Comparison of ENCODE assay signal across 9 cellular contexts in the genomic region with DNA sequence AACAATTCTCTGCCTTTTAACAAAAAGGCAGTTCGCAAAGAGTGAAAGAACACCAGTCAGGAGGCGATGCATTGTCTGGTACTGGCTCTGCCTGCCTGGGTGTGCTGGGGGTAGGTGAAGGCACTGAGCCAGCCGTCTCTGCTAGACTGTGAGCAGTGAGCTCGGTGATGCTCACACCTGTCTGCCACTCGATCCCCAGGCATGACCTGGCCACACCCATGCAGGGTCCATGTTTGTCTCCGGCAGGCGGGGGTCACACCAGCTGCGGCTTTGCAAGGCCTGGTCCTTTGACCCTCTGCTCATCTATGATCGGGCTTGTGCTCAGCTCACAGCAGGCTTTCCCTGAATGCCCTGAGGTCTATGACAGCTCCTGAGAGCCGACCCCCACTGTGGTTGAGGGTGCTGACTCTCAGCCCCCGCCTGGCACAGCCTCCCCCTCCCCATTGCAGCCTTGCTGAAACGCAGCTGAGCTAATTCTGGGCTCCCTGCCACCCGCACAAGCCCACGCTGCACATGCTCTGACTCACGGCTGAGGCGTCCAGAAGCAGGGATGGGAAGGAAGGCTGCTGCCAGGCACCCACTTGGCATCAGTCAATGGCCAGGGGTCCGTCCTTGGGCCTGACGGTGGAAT. TPM values are rescaled to one million over a fixed set of nuclear protein-coding genes. Genes with fewer than 3 reads are reported as not detected.
DNase-seq lines count a peak whose midpoint lies in the region; ATAC-seq and TF ChIP-seq lines count a peak whose summit lies in the region.
"Had no signal": no experiment of that assay in that cellular context is flagged by ENCODE, and none has a peak within 500 bp of the region (broad histone marks: within the 10 kb centered on the region; RNA-seq: fewer than 3 reads in every experiment).

No MANE protein-coding gene starts in this region.

- H3K9ac ChIP-seq in Karpas-422 (ENCODE audit: low read length) = peak overlapping the region; percentile 59

- intact Hi-C loops in natural killer cell (cut with micrococcal nuclease) = no loop called here

- peak overlapping the region; percentile 37 for H3K4me3 ChIP-seq in ACC112 (ENCODE audit: low read depth, low read length)
- H3K4me3 ChIP-seq in Karpas-422 (ENCODE audit: low read length) = peak overlapping the region; percentile 48; the same call in 1 of the 2 replicates

- H3K79me2 ChIP-seq in ACC112 (ENCODE audit: control insufficient read depth, insufficient read depth, low read length, unreplicated experiment) (no peaks in the 10 kb centered on the region), Karpas-422 (ENCODE audit: low read length) (no peaks in the 10 kb centered on the region)

- peaks cover 18 to 21% of the 10 kb centered on the region in 2 donors for H3K4me1 Mint-ChIP-seq in natural killer cell

- no peak overlapping the region for H3K27ac Mint-ChIP-seq in natural killer cell
- H3K27ac Mint-ChIP-seq: T-helper 1 cell treated with Interleukin-12 subunit alpha and Interleukin-12 subunit beta and Interleukin-4 antibody, amounts not matched to agents 30 μg/mL and 1 μg/mL, for 36 hours had no signal

- no peak for TF ChIP-seq CTCF in natural killer cell (IDR thresholded peaks at IDR 0.05)

- H3K4me3 Mint-ChIP-seq in natural killer cell = no peak overlapping the region
- H3K4me3 Mint-ChIP-seq: T-helper 1 cell treated with Interleukin-12 subunit alpha and Interleukin-12 subunit beta and Interleukin-4 antibody, amounts not matched to agents 30 μg/mL and 1 μg/mL, for 36 hours had no signal

- no peaks in the 10 kb centered on the region for H4K20me1 ChIP-seq in Karpas-422 (ENCODE audit: insufficient read depth, low read depth, low read length)

- no peaks in the 10 kb centered on the region for H3K9me2 ChIP-seq in Karpas-422 (replicated peaks; ENCODE audit: insufficient read depth, low read length)

- H3K27me3 ChIP-seq in ACC112 (ENCODE audit: insufficient read depth, low read length) (no peaks in the 10 kb centered on the region), Karpas-422 (ENCODE audit: low read length) (no peaks in the 10 kb centered on the region)

- H2AFZ ChIP-seq in ACC112 (ENCODE audit: low read length, unreplicated experiment) = no peak overlapping the region
- H2AFZ ChIP-seq in Karpas-422 (ENCODE audit: low read length) = no peak overlapping the region

- H3K4me1 ChIP-seq in ACC112 (ENCODE audit: control insufficient read depth, insufficient read depth, low read length, unreplicated experiment) (peaks cover 92% of the 10 kb centered on the region), Karpas-422 (ENCODE audit: low read length) (peaks cover 59% of the 10 kb centered on the region)

- no peak for DNase-seq in Karpas-422
- DNase-seq in amniotic epithelial cell (ENCODE audit: low read depth) = peak; percentile 91
- DNase-seq in iris pigment epithelial cell (ENCODE audit: low read depth) = peak; percentile 88
- DNase-seq in NCI-H187 treated with DMSO at 0.1 percent for 48 hours (lab: John Stamatoyannopoulos, UW) = no peak
- DNase-seq in natural killer cell = no peak

- H3K27me3 Mint-ChIP-seq in natural killer cell (ENCODE audit: low read depth in 2 of 2) = peaks cover 17 to 72% of the 10 kb centered on the region in 2 donors

- ATAC-seq in HG03460 (IDR thresholded peaks at IDR 0.05; ENCODE audit: unreplicated experiment) (no peak), HG02759 (IDR thresholded peaks at IDR 0.05; ENCODE audit: unreplicated experiment) (no peak), natural killer cell (no peak)

- H3K4me2 ChIP-seq in Karpas-422 (ENCODE audit: low read depth, low read length, poor library complexity, severe bottlenecking) = peak overlapping the region; percentile 72

- no peaks in the 10 kb centered on the region for H3K36me3 Mint-ChIP-seq in natural killer cell

- no peaks in the 10 kb centered on the region for H3K9me3 Mint-ChIP-seq in natural killer cell
- H3K9me3 Mint-ChIP-seq: T-helper 1 cell treated with Interleukin-12 subunit alpha and Interleukin-12 subunit beta and Interleukin-4 antibody, amounts not matched to agents 30 μg/mL and 1 μg/mL, for 36 hours had no signal

- H3K36me3 ChIP-seq in ACC112 (ENCODE audit: insufficient read depth, low read length) (no peaks in the 10 kb centered on the region), Karpas-422 (ENCODE audit: insufficient read depth, low read length) (no peaks in the 10 kb centered on the region)

- H3K27ac ChIP-seq in ACC112 (ENCODE audit: low read depth, low read length) (peak overlapping the region; percentile 87), Karpas-422 (ENCODE audit: low read length) (peak overlapping the region; percentile 99; the same call in 1 of the 2 replicates)

- no peaks in the 10 kb centered on the region for H3K9me3 ChIP-seq in Karpas-422 (ENCODE audit: low read length)

RNA-seq across cellular contexts. Expression of gene CRACDL, which starts 23.7 kb away (rescaled TPM):
- 1.0 and 2.5 TPM in 2 replicates for total RNA-seq in Karpas-422 (2014; rRNA removed; shearing (Covaris generic); ENCODE audit: low replicate concordance)
- under 1 TPM; 0.09 to 0.40 (median 0.11) TPM for total RNA-seq in natural killer cell

Comparison
In these comparisons a context has a peak if more than half of its experiments do, and no peak if none do; other contexts are left out.
1. DNase-seq: peak in amniotic epithelial cell (single experiment) and iris pigment epithelial cell (single experiment); none in Karpas-422 (single experiment), NCI-H187 treated with DMSO at 0.1 percent for 48 hours (single experiment) and natural killer cell (single experiment).